1 cellular context compared by ENCODE assay signal in genomic region chr19:35845215-35846037, GRCh38.
TF ChIP-seq lines count a peak whose summit lies in the region.

No MANE protein-coding gene starts in this region.

TF ChIP-seq in K562, 482 proteins besides CTCF, POLR2A, EP300 and RAD21 (continued from another document and continues in another):
- TF ChIP-seq XRCC4 (IDR thresholded peaks at IDR 0.05; ENCODE audit: extremely low read depth, insufficient read depth, insufficient read length) (no peak), NBN (IDR thresholded peaks at IDR 0.05; ENCODE audit: low read depth) (no peak), ZNF511 (CRISPR knock-in tag; IDR thresholded peaks at IDR 0.05) (no peak), ELF4 (CRISPR knock-in tag; IDR thresholded peaks at IDR 0.05) (no peak), PCBP1 (IDR thresholded peaks at IDR 0.05; ENCODE audit: low read depth, low read length, poor library complexity, severe bottlenecking) (peak; percentile 38), ZNF431 (CRISPR knock-in tag; IDR thresholded peaks at IDR 0.05) (no peak), SMARCB1 (IDR thresholded peaks at IDR 0.05; ENCODE audit: insufficient read length, low read depth) (no peak), NR2F6 (CRISPR knock-in tag; IDR thresholded peaks at IDR 0.05) (no peak), FOXO4 (CRISPR knock-in tag; IDR thresholded peaks at IDR 0.05) (no peak), CAMTA2 (CRISPR knock-in tag; conservative IDR thresholded peaks at IDR 0.05) (no peak), KAT2B (IDR thresholded peaks at IDR 0.05; ENCODE audit: low read depth, low read length) (no peak), ZNF707 (CRISPR knock-in tag; conservative IDR thresholded peaks at IDR 0.05) (no peak), TSHZ1 (CRISPR knock-in tag; IDR thresholded peaks at IDR 0.05) (no peak), MBD2 (IDR thresholded peaks at IDR 0.05; ENCODE audit: borderline replicate concordance, low read depth) (no peak), PHB (CRISPR knock-in tag; IDR thresholded peaks at IDR 0.05) (no peak), RREB1 (CRISPR knock-in tag; IDR thresholded peaks at IDR 0.05) (no peak), CBX5 (IDR thresholded peaks at IDR 0.05; ENCODE audit: borderline replicate concordance, low read depth) (no peak), TRIM25 (IDR thresholded peaks at IDR 0.05; ENCODE audit: borderline replicate concordance) (no peak), FOS (IDR thresholded peaks at IDR 0.05; ENCODE audit: extremely low read depth, insufficient read length) (no peak), MECOM (CRISPR knock-in tag; IDR thresholded peaks at IDR 0.05) (peak; percentile 70; the same call in 1 of the 2 replicates), HDAC2 (IDR thresholded peaks at IDR 0.05) (no peak; the same call in 1 of the 2 replicates), OTX1 (CRISPR knock-in tag; IDR thresholded peaks at IDR 0.05) (no peak), XRCC3 (IDR thresholded peaks at IDR 0.05) (no peak), RFX1 (IDR thresholded peaks at IDR 0.05) (no peak), HSF4 (CRISPR knock-in tag; IDR thresholded peaks at IDR 0.05; ENCODE audit: borderline replicate concordance) (no peak), ETV5 (CRISPR knock-in tag; IDR thresholded peaks at IDR 0.05; ENCODE audit: low read depth) (no peak), SNIP1 (IDR thresholded peaks at IDR 0.05; ENCODE audit: low read depth) (no peak), STAG1 (CRISPR knock-in tag; IDR thresholded peaks at IDR 0.05; ENCODE audit: borderline replicate concordance) (no peak), CHAMP1 (IDR thresholded peaks at IDR 0.05) (no peak), ZNF133 (CRISPR knock-in tag; IDR thresholded peaks at IDR 0.05) (no peak), TBP (optimal IDR thresholded peaks at IDR 0.05; ENCODE audit: low read depth, low read length) (no peak), L3MBTL2 (IDR thresholded peaks at IDR 0.05) (peak; percentile 77), SP1 (CRISPR knock-in tag; IDR thresholded peaks at IDR 0.05) (0 out of 2 replicates have a peak, but pooled peaks have one; percentile 50), RAD51 (IDR thresholded peaks at IDR 0.05; ENCODE audit: borderline replicate concordance, low read depth) (peak; percentile 29; the same call in 1 of the 2 replicates), CREBBP (IDR thresholded peaks at IDR 0.05; ENCODE audit: low read depth, low read length) (no peak), ZSCAN32 (CRISPR knock-in tag; IDR thresholded peaks at IDR 0.05) (no peak), NEUROD1 (IDR thresholded peaks at IDR 0.05; ENCODE audit: borderline replicate concordance, low read depth, low read length, partially characterized antibody) (no peak), POLR2AphosphoS5 (IDR thresholded peaks at IDR 0.05; ENCODE audit: control insufficient read depth, insufficient read depth, low read depth, low read length) (no peak), USF2 (CRISPR knock-in tag; IDR thresholded peaks at IDR 0.05) (peak; percentile 68), CEBPZ (IDR thresholded peaks at IDR 0.05; ENCODE audit: borderline replicate concordance, low read depth, low read length) (no peak), SIN3B (IDR thresholded peaks at IDR 0.05; ENCODE audit: low read depth) (no peak), HBP1 (CRISPR knock-in tag; IDR thresholded peaks at IDR 0.05) (0 out of 2 replicates have a peak, but pooled peaks have one; percentile 13)
